12 cellular contexts compared by ENCODE assay signal in genomic region chr3:113436794-113437193, GRCh38. TPM values are rescaled to one million over a fixed set of nuclear protein-coding genes. Genes with fewer than 3 reads are reported as not detected.
A peak's percentile ranks its signal among the peaks of the same experiment; 100 is the strongest.
DNase-seq lines count a peak whose midpoint lies in the region; ATAC-seq and TF ChIP-seq lines count a peak whose summit lies in the region.
"Had no signal": no experiment of that assay in that cellular context is flagged by ENCODE, and none has a peak within 500 bp of the region (broad histone marks: within the 10 kb centered on the region; RNA-seq: fewer than 3 reads in every experiment).

No MANE protein-coding gene starts in this region.

- no peak for TF ChIP-seq RAD21 in HCT116 (IDR thresholded peaks at IDR 0.05; ENCODE audit: low read depth)

- ATAC-seq in HCT116: no peak
- no peak for ATAC-seq in T-cell (replicated peaks in 1 of 4)

- H3K36me3 Mint-ChIP-seq in type B pancreatic cell (peaks cover 10% of the 10 kb centered on the region), Calu3 (ENCODE audit: insufficient read depth, unreplicated experiment) (no peaks in the 10 kb centered on the region), T-cell (peaks cover 38% of the 10 kb centered on the region)

- no peaks in the 10 kb centered on the region for H3K79me2 ChIP-seq in HCT116 (ENCODE audit: insufficient read depth, low read length)

- DNase-seq in EH (ENCODE audit: low read depth) (peak; percentile 32), HCT116 (ENCODE audit: low read depth, low spot score) (no peak), astrocyte of the hippocampus (ENCODE audit: low read depth, low spot score) (peak; percentile 52), kidney epithelial cell (ENCODE audit: low read depth) (peak; percentile 37), NCI-H128 (lab: John Stamatoyannopoulos, UW; ENCODE audit: unreplicated experiment) (no peak), type B pancreatic cell (ENCODE audit: extremely low spot score, unreplicated experiment) (no peak), Calu3 (no peak), T-cell (no peak)
- DNase-seq: activated CD8-positive, alpha-beta memory T cell treated with anti-CD3 and anti-CD28 coated beads, Interleukin-2, amount 50 U/mL, for 48 hours; colonic mucosa; NCI-H446; transverse colon had no signal

- POLR2A ChIA-PET in HCT116 (lab: Charles Lee): no interaction called here
- POLR2A ChIA-PET in T-cell (lab: Charles Lee): no interaction called here

- H3K4me3 Mint-ChIP-seq in type B pancreatic cell (no peak overlapping the region), Calu3 (ENCODE audit: low read depth, unreplicated experiment) (no peak overlapping the region), T-cell (no peak overlapping the region)

- H3K9me3 ChIP-seq in HCT116 (ENCODE audit: control insufficient read depth in 1 of 2, insufficient read depth in 1 of 2, low read depth in 1 of 2, low read length in 2 of 2): no peaks in the 10 kb centered on the region
- H3K9me3 ChIP-seq: colonic mucosa, transverse colon had no signal

- no peak overlapping the region for H2AFZ ChIP-seq in HCT116 (ENCODE audit: low read depth, low read length, poor library complexity, severe bottlenecking)

- peak overlapping the region; percentile 20 for H3K4me2 ChIP-seq in HCT116 (ENCODE audit: low read length)

- H3K27ac ChIP-seq in HCT116 (ENCODE audit: low read depth, low read length): no peak overlapping the region
- H3K27ac ChIP-seq: colonic mucosa, transverse colon had no signal

- CTCF ChIA-PET in HCT116 (lab: Charles Lee): no interaction called here
- CTCF ChIA-PET in Calu3 (lab: Charles Lee): no interaction called here
- CTCF ChIA-PET in T-cell (lab: Charles Lee): no interaction called here

- H3K27me3 Mint-ChIP-seq in type B pancreatic cell (no peaks in the 10 kb centered on the region), Calu3 (ENCODE audit: unreplicated experiment) (no peaks in the 10 kb centered on the region), T-cell (no peaks in the 10 kb centered on the region)

- peaks cover 0 to 10% of the 10 kb centered on the region in 2 experiments; a peak in 2 of 4 replicates for H3K4me1 ChIP-seq in HCT116 (ENCODE audit: control insufficient read depth in 1 of 2, insufficient read depth in 2 of 2, low read length in 2 of 2)
- H3K4me1 ChIP-seq: colonic mucosa had no signal

- H3K9me3 Mint-ChIP-seq in type B pancreatic cell (no peaks in the 10 kb centered on the region), Calu3 (ENCODE audit: low read depth, unreplicated experiment) (no peaks in the 10 kb centered on the region), T-cell (no peaks in the 10 kb centered on the region)

- H3K27ac Mint-ChIP-seq in type B pancreatic cell (no peak overlapping the region), Calu3 (ENCODE audit: unreplicated experiment) (no peak overlapping the region), T-cell (no peak overlapping the region)

- BruUV-seq in HCT116 (replicated peaks; lab: Mats Ljungman, UMichigan) (no TSS peak), Calu3 (replicated peaks; lab: Mats Ljungman, UMichigan) (no TSS peak)

- intact Hi-C loops in HCT116 (cut with micrococcal nuclease) (no loop called here), Calu3 (cut with micrococcal nuclease; ENCODE audit: unreplicated experiment) (no loop called here)

- RAD21 ChIA-PET in HCT116 (lab: Charles Lee; ENCODE audit: low non-redundant PET in 1 of 2, low total read pairs in 2 of 2, uncharacterized antibody in 2 of 2, unreplicated experiment in 2 of 2): no interaction called here

- no peak for TF ChIP-seq POLR2A in HCT116 (IDR thresholded peaks at IDR 0.05; ENCODE audit: borderline replicate concordance, extremely low read depth, insufficient read depth, insufficient read length)

- no peak overlapping the region for H3K4me3 ChIP-seq in HCT116 (replicated peaks in 1 of 2; ENCODE audit: low read depth in 1 of 2, low read length in 2 of 2)
- no peak overlapping the region for H3K4me3 ChIP-seq in kidney epithelial cell (ENCODE audit: low read depth, low read length)
- H3K4me3 ChIP-seq: colonic mucosa, transverse colon had no signal

- H3K36me3 ChIP-seq in HCT116 (ENCODE audit: control insufficient read depth in 1 of 2, insufficient read depth in 2 of 2, low read length in 2 of 2) (no peaks in the 10 kb centered on the region), kidney epithelial cell (ENCODE audit: control insufficient read depth, insufficient read depth, low read length) (no peaks in the 10 kb centered on the region)
- H3K36me3 ChIP-seq: colonic mucosa, transverse colon had no signal

- no peak for TF ChIP-seq CTCF in HCT116 (IDR thresholded peaks at IDR 0.05 in 2 of 3, conservative IDR thresholded peaks at IDR 0.05 in 1 of 3; ENCODE audit: borderline replicate concordance in 1 of 3, insufficient read depth in 1 of 3, low read depth in 2 of 3, low read length in 2 of 3)
- TF ChIP-seq CTCF in kidney epithelial cell (IDR thresholded peaks at IDR 0.05; ENCODE audit: insufficient read depth, low read length, poor library complexity, severe bottlenecking): no peak
- no peak for TF ChIP-seq CTCF in type B pancreatic cell (conservative IDR thresholded peaks at IDR 0.05)
- TF ChIP-seq CTCF in Calu3 (IDR thresholded peaks at IDR 0.05; ENCODE audit: unreplicated experiment): no peak

- H3K27me3 ChIP-seq in HCT116 (ENCODE audit: insufficient read depth, low read length) (no peaks in the 10 kb centered on the region), kidney epithelial cell (ENCODE audit: control insufficient read depth, insufficient read depth, low read length) (no peaks in the 10 kb centered on the region)
- H3K27me3 ChIP-seq: colonic mucosa, transverse colon had no signal

- H3K9ac ChIP-seq in HCT116 (ENCODE audit: low read length): no peak overlapping the region

- H4K20me1 ChIP-seq in HCT116 (ENCODE audit: insufficient read depth): no peaks in the 10 kb centered on the region

- no peaks in the 10 kb centered on the region for H3K4me1 Mint-ChIP-seq in type B pancreatic cell (ENCODE audit: unreplicated experiment)
- H3K4me1 Mint-ChIP-seq in Calu3 (ENCODE audit: low read depth, unreplicated experiment): no peaks in the 10 kb centered on the region
- peaks cover 0 to under 1% (median under 1%) of the 10 kb centered on the region in 3 donors for H3K4me1 Mint-ChIP-seq in T-cell

- no peaks in the 10 kb centered on the region for H3K9me2 ChIP-seq in HCT116 (ENCODE audit: insufficient read depth)

TF ChIP-seq in HCT116, 20 proteins besides CTCF, POLR2A, EP300 and RAD21:
- no peak for TF ChIP-seq CEBPB (IDR thresholded peaks at IDR 0.05; ENCODE audit: low read depth)

RNA-seq across cellular contexts. Expression of gene CFAP44, which starts 4.5 kb away (rescaled TPM):
- total RNA-seq in HCT116 (2021; ENCODE audit: unreplicated experiment): 5.4 TPM
- polyA plus RNA-seq in HCT116 (2012): 1.00 and 1.4 TPM in 2 replicates
- 2.4 and 9.9 TPM in 2 replicates for total RNA-seq in kidney epithelial cell
- total RNA-seq in type B pancreatic cell (ENCODE audit: low replicate concordance): 7.6 and 11.6 TPM in 2 replicates
- total RNA-seq in Calu3 (2022): 12.9 and 13.1 TPM in 2 replicates
- total RNA-seq in T-cell: 10 to 100 TPM; 12.2 to 19.9 (median 16.0) TPM

Comparison
In these comparisons a context has a peak if more than half of its experiments do, and no peak if none do; other contexts are left out.
1. DNase-seq: peak in EH (single experiment), astrocyte of the hippocampus (single experiment) and kidney epithelial cell (single experiment); none in HCT116 (single experiment), NCI-H128 (single experiment), type B pancreatic cell (single experiment), Calu3 (single experiment) and T-cell (0 of 34).